Comparison of ENCODE assay signal across 22 cellular contexts in the genomic region with DNA sequence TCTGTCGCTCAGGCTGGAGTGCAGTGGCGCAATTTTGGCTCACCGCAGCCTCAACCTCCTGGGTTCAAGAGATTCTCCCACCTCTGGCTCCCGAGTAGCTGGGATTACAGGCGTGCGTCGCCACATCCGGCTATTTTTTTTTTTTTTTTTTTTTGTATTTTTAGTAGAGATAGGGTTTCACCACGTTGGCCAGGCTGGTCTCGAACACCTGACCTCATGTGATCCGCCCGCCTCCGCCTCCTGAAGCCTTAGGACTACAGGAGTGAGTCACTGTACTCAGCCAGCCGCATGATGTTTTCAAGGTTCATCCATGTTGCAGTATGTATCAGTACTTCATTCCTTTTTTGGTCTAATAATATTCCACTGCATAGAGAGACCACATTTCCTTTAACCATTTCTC.
"Had no signal": no experiment of that assay in that cellular context is flagged by ENCODE, and none has a peak within 500 bp of the region (broad histone marks: within the 10 kb centered on the region; RNA-seq: fewer than 3 reads in every experiment).

No MANE protein-coding gene starts in this region.

- DNase-seq: activated CD4-positive, alpha-beta memory T cell treated with anti-CD3 and anti-CD28 coated beads, Interleukin-2, amount 10 ng/mL, durations not matched to agents 7 days and 5 days; activated CD4-positive, alpha-beta T cell treated with anti-CD3 and anti-CD28 coated beads for 4 hours; activated CD4-positive, alpha-beta T cell treated with anti-CD3 and anti-CD28 coated beads, Interleukin-2, amount 10 ng/mL, durations not matched to agents 7 days and 5 days; activated CD4-positive, alpha-beta T cell treated with anti-CD3 and anti-CD28 coated beads, Interleukin-2, amount 50 U/mL, for 4 hours; activated CD4-positive, CD25-positive, alpha-beta regulatory T cell; activated effector memory CD4-positive, alpha-beta T cell treated with anti-CD3 and anti-CD28 coated beads, Interleukin-2, amount 50 U/mL, for 16 hours; activated naive CD4-positive, alpha-beta T cell treated with anti-CD3 and anti-CD28 coated beads for 36 hours; activated naive CD8-positive, alpha-beta T cell treated with anti-CD3 and anti-CD28 coated beads for 36 hours; activated naive CD8-positive, alpha-beta T cell treated with anti-CD3 and anti-CD28 coated beads, Interleukin-2, amount 50 U/mL, for 24 hours; activated T-cell treated with anti-CD3 and anti-CD28 coated beads, Interleukin-2, amount 50 U/mL, for 1 hour; activated T-cell treated with anti-CD3 and anti-CD28 coated beads, Interleukin-2, amount 50 U/mL, for 48 hours; amygdala; aorta; body of pancreas; dorsolateral prefrontal cortex; effector memory CD4-positive, alpha-beta T cell; endodermal cell; foreskin keratinocyte; gastrocnemius medialis; glutamatergic neuron; heart left ventricle; T-helper 2 cell had no signal
